12 cellular contexts compared by ENCODE assay signal in genomic region chrX:47264507-47265173, GRCh38. TPM values are rescaled to one million over a fixed set of nuclear protein-coding genes. Genes with fewer than 3 reads are reported as not detected.
DNase-seq lines count a peak whose midpoint lies in the region; ATAC-seq and TF ChIP-seq lines count a peak whose summit lies in the region.
"Had no signal": no experiment of that assay in that cellular context is flagged by ENCODE, and none has a peak within 500 bp of the region (broad histone marks: within the 10 kb centered on the region; RNA-seq: fewer than 3 reads in every experiment).

No MANE protein-coding gene starts in this region.

- H3K4me1 ChIP-seq in RWPE2 (ENCODE audit: insufficient read depth, poor library complexity, severe bottlenecking) (peaks cover 6% of the 10 kb centered on the region), fibroblast of lung (ENCODE audit: control insufficient read depth, extremely low read depth, insufficient read depth, low read length) (no peaks in the 10 kb centered on the region), vagina (no peaks in the 10 kb centered on the region), prostate gland (replicated peaks) (no peaks in the 10 kb centered on the region)

- no peak overlapping the region for H3K27ac Mint-ChIP-seq in stimulated activated naive CD8-positive, alpha-beta T cell treated with anti-CD3 and anti-CD28 coated beads, Interleukin-15, amount 100 ng/mL, for 72 hours
- H3K27ac Mint-ChIP-seq: activated naive CD4-positive, alpha-beta T cell treated with anti-CD3 and anti-CD28 coated beads, Interleukin-2, amount 50 U/mL, for 24 hours had no signal

- no peaks in the 10 kb centered on the region for H4K20me1 ChIP-seq in fibroblast of lung (ENCODE audit: control insufficient read depth, extremely low read depth, insufficient read depth, low read length)

- ATAC-seq in stimulated activated naive CD8-positive, alpha-beta T cell treated with anti-CD3 and anti-CD28 coated beads, Interleukin-15, amount 100 ng/mL, for 72 hours = peak; percentile 45
- ATAC-seq in stimulated activated naive CD8-positive, alpha-beta T cell treated with anti-CD3 and anti-CD28 coated beads, Interleukin-15, Interleukin-2, amounts not matched to agents 100 U/mL and 50 U/mL, for 24 hours = no peak
- ATAC-seq in RWPE2 (ENCODE audit: low read depth) (peak; percentile 76), HG03469 (IDR thresholded peaks at IDR 0.05; ENCODE audit: unreplicated experiment) (no peak), HG02938 (IDR thresholded peaks at IDR 0.05; ENCODE audit: unreplicated experiment) (no peak)

- H3K36me3 ChIP-seq in RWPE2 (ENCODE audit: low read depth) (no peaks in the 10 kb centered on the region), fibroblast of lung (ENCODE audit: control insufficient read depth, insufficient read depth, low read length) (no peaks in the 10 kb centered on the region), vagina (no peaks in the 10 kb centered on the region), prostate gland (no peaks in the 10 kb centered on the region)

- TF ChIP-seq POLR2A in vagina (IDR thresholded peaks at IDR 0.05) (no peak), prostate gland (IDR thresholded peaks at IDR 0.05) (no peak)

- H3K4me2 ChIP-seq in fibroblast of lung (ENCODE audit: extremely low read depth, insufficient read depth, low read length) = no peak overlapping the region
- H3K4me2 ChIP-seq: smooth muscle cell had no signal

- H3K27me3 Mint-ChIP-seq in stimulated activated naive CD8-positive, alpha-beta T cell treated with anti-CD3 and anti-CD28 coated beads, Interleukin-15, amount 100 ng/mL, for 72 hours = no peaks in the 10 kb centered on the region
- H3K27me3 Mint-ChIP-seq: activated naive CD4-positive, alpha-beta T cell treated with anti-CD3 and anti-CD28 coated beads, Interleukin-2, amount 50 U/mL, for 24 hours had no signal

- H3K4me1 Mint-ChIP-seq in stimulated activated naive CD8-positive, alpha-beta T cell treated with anti-CD3 and anti-CD28 coated beads, Interleukin-15, amount 100 ng/mL, for 72 hours = peaks cover 6% of the 10 kb centered on the region

- DNase-seq in stimulated activated naive CD8-positive, alpha-beta T cell treated with anti-CD3 and anti-CD28 coated beads, Interleukin-15, amount 100 ng/mL, for 72 hours = no peak
- no peak for DNase-seq in stimulated activated naive CD8-positive, alpha-beta T cell treated with anti-CD3 and anti-CD28 coated beads, Interleukin-15, Interleukin-2, amounts not matched to agents 100 U/mL and 50 U/mL, for 24 hours
- DNase-seq in RWPE2 (ENCODE audit: low spot score) (no peak), fibroblast of lung (ENCODE audit: low read depth in 2 of 2) (peak; percentile 11 to 71), vagina (ENCODE audit: extremely low spot score in 2 of 2) (no peak), prostate gland (ENCODE audit: low spot score) (no peak)
- DNase-seq: C1 segment of cervical spinal cord; effector memory CD4-positive, alpha-beta T cell had no signal

- H3K4me3 ChIP-seq in RWPE2 (ENCODE audit: severe bottlenecking) = no peak overlapping the region
- H3K4me3 ChIP-seq in fibroblast of lung (replicated peaks in 1 of 4; ENCODE audit: control extremely low read depth in 1 of 4, insufficient read depth in 1 of 4, low read depth in 3 of 4, low read length in 4 of 4) = no peak overlapping the region
- H3K4me3 ChIP-seq in vagina = no peak overlapping the region
- H3K4me3 ChIP-seq in prostate gland = no peak overlapping the region
- H3K4me3 ChIP-seq: smooth muscle cell had no signal

- intact Hi-C loops in vagina (cut with DNase I) = no loop called here
- intact Hi-C loops in prostate gland (cut with DNase I) = no loop called here

- no peak for TF ChIP-seq CTCF in RWPE2 (IDR thresholded peaks at IDR 0.05; ENCODE audit: poor library complexity, severe bottlenecking)
- no peak for TF ChIP-seq CTCF in fibroblast of lung (conservative IDR thresholded peaks at IDR 0.05 in 1 of 2, IDR thresholded peaks at IDR 0.05 in 1 of 2; ENCODE audit: low read depth in 1 of 2, low read length in 2 of 2)
- no peak for TF ChIP-seq CTCF in vagina (IDR thresholded peaks at IDR 0.05)
- no peak for TF ChIP-seq CTCF in prostate gland (IDR thresholded peaks at IDR 0.05)

- no peaks in the 10 kb centered on the region for H3K9me3 ChIP-seq in RWPE2 (ENCODE audit: severe bottlenecking)
- H3K9me3 ChIP-seq in fibroblast of lung (ENCODE audit: control insufficient read depth, insufficient read depth, low read depth, low read length) = no peaks in the 10 kb centered on the region
- no peaks in the 10 kb centered on the region for H3K9me3 ChIP-seq in vagina
- H3K9me3 ChIP-seq in prostate gland = no peaks in the 10 kb centered on the region

- H3K9me3 Mint-ChIP-seq in stimulated activated naive CD8-positive, alpha-beta T cell treated with anti-CD3 and anti-CD28 coated beads, Interleukin-15, amount 100 ng/mL, for 72 hours = no peaks in the 10 kb centered on the region
- H3K9me3 Mint-ChIP-seq: activated naive CD4-positive, alpha-beta T cell treated with anti-CD3 and anti-CD28 coated beads, Interleukin-2, amount 50 U/mL, for 24 hours had no signal

- H3K27me3 ChIP-seq in RWPE2 (ENCODE audit: insufficient read depth, poor library complexity, severe bottlenecking) (no peaks in the 10 kb centered on the region), fibroblast of lung (ENCODE audit: control insufficient read depth, insufficient read depth, low read length) (no peaks in the 10 kb centered on the region), vagina (no peaks in the 10 kb centered on the region), prostate gland (replicated peaks; ENCODE audit: insufficient read depth) (no peaks in the 10 kb centered on the region)

- H3K9ac ChIP-seq in fibroblast of lung (ENCODE audit: insufficient read depth, low read length) = no peak overlapping the region

- 57% methylated on average over 7 of the region's 7 CpGs for WGBS in prostate gland

- H2AFZ ChIP-seq in fibroblast of lung (ENCODE audit: low read length) = no peak overlapping the region

- no peak overlapping the region for H3K4me3 Mint-ChIP-seq in stimulated activated naive CD8-positive, alpha-beta T cell treated with anti-CD3 and anti-CD28 coated beads, Interleukin-15, amount 100 ng/mL, for 72 hours
- H3K4me3 Mint-ChIP-seq: activated naive CD4-positive, alpha-beta T cell treated with anti-CD3 and anti-CD28 coated beads, Interleukin-2, amount 50 U/mL, for 24 hours had no signal

- H3K79me2 ChIP-seq in fibroblast of lung (ENCODE audit: control insufficient read depth, insufficient read depth, low read length) = no peaks in the 10 kb centered on the region

- no peak overlapping the region for H3K27ac ChIP-seq in RWPE2 (ENCODE audit: poor library complexity, severe bottlenecking)
- no peak overlapping the region for H3K27ac ChIP-seq in fibroblast of lung (ENCODE audit: insufficient read depth, low read length)
- no peak overlapping the region for H3K27ac ChIP-seq in vagina
- H3K27ac ChIP-seq in prostate gland = no peak overlapping the region

RNA-seq across cellular contexts. Expression of gene USP11, which starts 31.8 kb away (rescaled TPM):
- total RNA-seq in fibroblast of lung (37.0 and 47.9 TPM in 2 replicates), vagina (72.4 TPM), prostate gland (100 to 1,000 TPM in 1 of 2 donors, 10 to 100 TPM in 1; 43.3 to 124 TPM)
- polyA plus RNA-seq in fibroblast of lung = 24.6 and 26.1 TPM in 2 replicates
- 45.7 and 45.9 TPM in 2 replicates for polyA plus RNA-seq in fibroblast of lung (2012)
- 144 and 168 TPM in 2 replicates for polyA minus RNA-seq in fibroblast of lung (ENCODE audit: low replicate concordance)

RNA-seq across cellular contexts. Expression of gene CDK16, which starts 46.2 kb away (rescaled TPM):
- 34.2 and 57.6 TPM in 2 replicates for total RNA-seq in fibroblast of lung
- polyA plus RNA-seq in fibroblast of lung = 104 and 135 TPM in 2 replicates
- polyA plus RNA-seq in fibroblast of lung (2012) = 97.8 and 126 TPM in 2 replicates
- polyA minus RNA-seq in fibroblast of lung (ENCODE audit: low replicate concordance) = 291 and 368 TPM in 2 replicates
- 73.9 TPM for total RNA-seq in vagina
- total RNA-seq in prostate gland = 100 to 1,000 TPM in 1 of 2 donors, 10 to 100 TPM in 1; 63.5 to 173 TPM

Comparison
In these comparisons a context has a peak if more than half of its experiments do, and no peak if none do; other contexts are left out.
1. ATAC-seq: peak in stimulated activated naive CD8-positive, alpha-beta T cell treated with anti-CD3 and anti-CD28 coated beads, Interleukin-15, amount 100 ng/mL, for 72 hours (single experiment) and RWPE2 (single experiment); none in stimulated activated naive CD8-positive, alpha-beta T cell treated with anti-CD3 and anti-CD28 coated beads, Interleukin-15, Interleukin-2, amounts not matched to agents 100 U/mL and 50 U/mL, for 24 hours (single experiment), HG03469 (single experiment) and HG02938 (single experiment).
2. DNase-seq: peak in fibroblast of lung (2 of 2); none in stimulated activated naive CD8-positive, alpha-beta T cell treated with anti-CD3 and anti-CD28 coated beads, Interleukin-15, amount 100 ng/mL, for 72 hours (0 of 2), stimulated activated naive CD8-positive, alpha-beta T cell treated with anti-CD3 and anti-CD28 coated beads, Interleukin-15, Interleukin-2, amounts not matched to agents 100 U/mL and 50 U/mL, for 24 hours (single experiment), RWPE2 (single experiment), vagina (0 of 2) and prostate gland (single experiment).